16 cellular contexts compared by ENCODE assay signal in genomic region chr21:31236528-31236927, GRCh38.
A peak's percentile ranks its signal among the peaks of the same experiment; 100 is the strongest.
DNase-seq lines count a peak whose midpoint lies in the region; ATAC-seq lines count a peak whose summit lies in the region.
"Had no signal": no experiment of that assay in that cellular context is flagged by ENCODE, and none has a peak within 500 bp of the region (broad histone marks: within the 10 kb centered on the region; RNA-seq: fewer than 3 reads in every experiment).

No MANE protein-coding gene starts in this region.

- H3K4me3 ChIP-seq in H7 (ENCODE audit: insufficient read depth, low read depth, low read length) = no peak overlapping the region
- H3K4me3 ChIP-seq: A549, colonic mucosa, neural progenitor cell, right atrium auricular region had no signal

- H3K27me3 ChIP-seq in H7 (ENCODE audit: control insufficient read depth, insufficient read depth, low read length) = no peaks in the 10 kb centered on the region
- H3K27me3 ChIP-seq: colonic mucosa, neural progenitor cell, right atrium auricular region had no signal

- ATAC-seq in GM18519 (IDR thresholded peaks at IDR 0.05; ENCODE audit: low FRiP score, unreplicated experiment) = no peak
- ATAC-seq: A549 had no signal

- peak; percentile 30 for DNase-seq in activated CD4-positive, alpha-beta T cell treated with anti-CD3 and anti-CD28 coated beads for 48 hours
- DNase-seq in activated CD4-positive, alpha-beta T cell treated with anti-CD3 and anti-CD28 coated beads for 1 hour = no peak
- DNase-seq in HT1080 (ENCODE audit: low read depth) (peak; percentile 54), kidney tubule cell (ENCODE audit: low spot score) (peak; percentile 53), NCI-H2196 (lab: John Stamatoyannopoulos, UW; ENCODE audit: unreplicated experiment) (no peak), H7 (no peak)
- peak; percentile 16 to 25 for DNase-seq in activated CD4-positive, alpha-beta T cell treated with anti-CD3 and anti-CD28 coated beads, Interleukin-2, amount 50 U/mL, for 48 hours
- DNase-seq: colonic mucosa; COR-L47; NCI-H187; NCI-H526 treated with DMSO at 0.1 percent for 48 hours; stimulated activated CD4-positive, alpha-beta T cell treated with anti-CD3 and anti-CD28 coated beads, Interleukin-4, amount 100 ng/mL, for 1 hour had no signal

- H3K36me3 ChIP-seq in H7 (replicated peaks; ENCODE audit: control insufficient read depth, insufficient read depth, low read length) = no peaks in the 10 kb centered on the region
- H3K36me3 ChIP-seq: colonic mucosa, right atrium auricular region had no signal

Comparison
In these comparisons a context has a peak if more than half of its experiments do, and no peak if none do; other contexts are left out.
1. DNase-seq: peak in activated CD4-positive, alpha-beta T cell treated with anti-CD3 and anti-CD28 coated beads for 48 hours (single experiment), HT1080 (single experiment), activated CD4-positive, alpha-beta T cell treated with anti-CD3 and anti-CD28 coated beads, Interleukin-2, amount 50 U/mL, for 48 hours (2 of 2) and kidney tubule cell (single experiment); none in activated CD4-positive, alpha-beta T cell treated with anti-CD3 and anti-CD28 coated beads for 1 hour (single experiment), NCI-H2196 (single experiment) and H7 (single experiment).